Comparison of ENCODE assay signal across 20 cellular contexts in the genomic region with DNA sequence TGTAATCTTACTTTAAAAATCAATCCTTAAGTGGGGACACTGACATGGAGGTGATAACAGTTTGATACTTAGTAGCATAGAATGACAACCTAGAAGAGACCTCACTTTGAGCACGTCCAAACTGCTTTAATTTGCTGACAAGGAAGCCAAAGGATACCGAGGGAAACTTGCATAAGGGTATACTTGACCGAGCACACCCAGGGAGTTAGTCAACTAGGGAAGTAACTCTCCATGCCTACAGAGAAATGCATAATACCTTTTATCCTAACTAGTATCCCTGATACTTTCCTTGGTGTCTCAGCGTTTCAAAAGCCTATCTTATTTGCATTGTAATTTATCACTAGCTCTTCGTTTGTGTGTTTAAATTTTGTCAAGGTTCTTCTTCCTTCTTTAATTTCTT. TPM values are rescaled to one million over a fixed set of nuclear protein-coding genes. Genes with fewer than 3 reads are reported as not detected.
DNase-seq lines count a peak whose midpoint lies in the region; FAIRE-seq and TF ChIP-seq lines count a peak whose summit lies in the region.
"Had no signal": no experiment of that assay in that cellular context is flagged by ENCODE, and none has a peak within 500 bp of the region (broad histone marks: within the 10 kb centered on the region; RNA-seq: fewer than 3 reads in every experiment).

No MANE protein-coding gene starts in this region.

- no TSS peak for BruUV-seq in PC-9 (replicated peaks; lab: Mats Ljungman, UMichigan)

- H3K9ac ChIP-seq in mucosa of stomach (ENCODE audit: low read length), result no peak overlapping the region
- H3K9ac ChIP-seq: BLaER1, GM23248 had no signal

- H3K4me1 Mint-ChIP-seq in CD8-positive, alpha-beta memory T cell, result peaks cover 3 to 26% (median 10%) of the 10 kb centered on the region in 3 donors
- peaks cover 1% of the 10 kb centered on the region for H3K4me1 Mint-ChIP-seq in activated naive CD8-positive, alpha-beta T cell treated with anti-CD3 and anti-CD28 coated beads for 36 hours

- H4K20me1 ChIP-seq in PC-9 (ENCODE audit: insufficient read depth), result no peaks in the 10 kb centered on the region
- H4K20me1 ChIP-seq: BLaER1 had no signal

- no peak overlapping the region for H3K4me3 Mint-ChIP-seq in CD8-positive, alpha-beta memory T cell
- no peak overlapping the region for H3K4me3 Mint-ChIP-seq in activated naive CD8-positive, alpha-beta T cell treated with anti-CD3 and anti-CD28 coated beads for 36 hours
- H3K4me3 Mint-ChIP-seq: CD4-positive, alpha-beta T cell; IgD-negative memory B cell had no signal

- H3K9me3 ChIP-seq in PC-9 (ENCODE audit: insufficient read depth, low read depth), result peaks cover 8% of the 10 kb centered on the region; the same call in 1 of the 2 replicates
- H3K9me3 ChIP-seq in esophagus squamous epithelium, result no peaks in the 10 kb centered on the region
- no peaks in the 10 kb centered on the region for H3K9me3 ChIP-seq in mucosa of stomach (ENCODE audit: control insufficient read depth, low read length)
- no peaks in the 10 kb centered on the region for H3K9me3 ChIP-seq in vagina
- H3K9me3 ChIP-seq in CD8-positive, alpha-beta memory T cell (ENCODE audit: low read length), result no peaks in the 10 kb centered on the region
- H3K9me3 ChIP-seq: BLaER1, Caco-2, HAP-1, SJSA1 had no signal

- no peak overlapping the region for H3K27ac Mint-ChIP-seq in CD8-positive, alpha-beta memory T cell
- no peak overlapping the region for H3K27ac Mint-ChIP-seq in activated naive CD8-positive, alpha-beta T cell treated with anti-CD3 and anti-CD28 coated beads for 36 hours
- H3K27ac Mint-ChIP-seq: CD4-positive, alpha-beta T cell; IgD-negative memory B cell had no signal

- H3K27me3 ChIP-seq in PC-9 (ENCODE audit: insufficient read depth, low read depth) (no peaks in the 10 kb centered on the region), esophagus squamous epithelium (no peaks in the 10 kb centered on the region), mucosa of stomach (ENCODE audit: control insufficient read depth, insufficient read depth, low read length) (no peaks in the 10 kb centered on the region), vagina (no peaks in the 10 kb centered on the region)
- H3K27me3 ChIP-seq in CD8-positive, alpha-beta memory T cell (ENCODE audit: insufficient read depth, low read length, poor library complexity, severe bottlenecking), result no peaks in the 10 kb centered on the region
- H3K27me3 ChIP-seq: BLaER1, SJSA1 had no signal

- whole genome bisulfite sequencing in esophagus squamous epithelium, 2 donors, result 39 to 59% methylated on average over 5 of the region's 5 CpGs

- H2AFZ ChIP-seq in PC-9, result no peak overlapping the region
- H2AFZ ChIP-seq: GM23248 had no signal

- POLR2A ChIA-PET in PC-9 (lab: Charles Lee; ENCODE audit: unreplicated experiment), result interaction anchor here (0.6 to 0.7 kb wide), 2 partner anchors 37 to 1534 kb away, joined by 5 to 7 read pairs; no protein-coding TSS in a partner anchor
- POLR2A ChIA-PET in CD8-positive, alpha-beta memory T cell (lab: Charles Lee), result no interaction called here

- 0 out of 2 replicates have a peak overlapping the region, but pooled peaks have one; percentile 10 for H3K27ac ChIP-seq in PC-9
- peak overlapping the region; percentile 76 to 95 (median 85) for H3K27ac ChIP-seq in esophagus squamous epithelium
- H3K27ac ChIP-seq in vagina, result peak overlapping the region; percentile 38
- no peak overlapping the region for H3K27ac ChIP-seq in CD8-positive, alpha-beta memory T cell (ENCODE audit: low read depth, low read length)
- H3K27ac ChIP-seq: BLaER1, GM23248, SJSA1 had no signal

- H3K4me3 ChIP-seq in PC-9 (no peak overlapping the region), esophagus squamous epithelium (no peak overlapping the region), mucosa of stomach (ENCODE audit: low read length) (peak overlapping the region; percentile 17), vagina (no peak overlapping the region)
- no peak overlapping the region for H3K4me3 ChIP-seq in CD8-positive, alpha-beta memory T cell (ENCODE audit: low read length)
- H3K4me3 ChIP-seq: BLaER1, GM23248, HAP-1, SJSA1 had no signal

- H3K4me1 ChIP-seq in PC-9 (replicated peaks; ENCODE audit: insufficient read depth) (peaks cover 14% of the 10 kb centered on the region), esophagus squamous epithelium (peaks cover 0 to 67% (median 4%) of the 10 kb centered on the region in 3 donors), mucosa of stomach (ENCODE audit: control insufficient read depth, insufficient read depth, low read length) (peaks cover 33% of the 10 kb centered on the region), vagina (no peaks in the 10 kb centered on the region)
- no peaks in the 10 kb centered on the region for H3K4me1 ChIP-seq in CD8-positive, alpha-beta memory T cell (ENCODE audit: insufficient read depth, low read length)
- H3K4me1 ChIP-seq: BLaER1, HAP-1, SJSA1 had no signal

- TF ChIP-seq POLR2A in esophagus squamous epithelium (IDR thresholded peaks at IDR 0.05) (no peak), vagina (IDR thresholded peaks at IDR 0.05) (no peak)

- H3K36me3 ChIP-seq in PC-9 (ENCODE audit: low read depth) (no peaks in the 10 kb centered on the region), esophagus squamous epithelium (no peaks in the 10 kb centered on the region), mucosa of stomach (ENCODE audit: control insufficient read depth, insufficient read depth, low read length) (no peaks in the 10 kb centered on the region), vagina (no peaks in the 10 kb centered on the region)
- no peaks in the 10 kb centered on the region for H3K36me3 ChIP-seq in CD8-positive, alpha-beta memory T cell (ENCODE audit: insufficient read depth, low read length)
- H3K36me3 ChIP-seq: BLaER1, HAP-1, SJSA1 had no signal

- no peaks in the 10 kb centered on the region for H3K9me2 ChIP-seq in PC-9 (ENCODE audit: insufficient read depth)

- no peaks in the 10 kb centered on the region for H3K27me3 Mint-ChIP-seq in CD8-positive, alpha-beta memory T cell
- H3K27me3 Mint-ChIP-seq in activated naive CD8-positive, alpha-beta T cell treated with anti-CD3 and anti-CD28 coated beads for 36 hours, result no peaks in the 10 kb centered on the region
- H3K27me3 Mint-ChIP-seq: CD4-positive, alpha-beta T cell had no signal

- H3F3A ChIP-seq in PC-9 (ENCODE audit: insufficient read depth, low read depth), result 0 out of 2 replicates have a peak, but pooled peaks cover 5% of the 10 kb centered on the region

- no peaks in the 10 kb centered on the region for H3K9me3 Mint-ChIP-seq in CD8-positive, alpha-beta memory T cell
- H3K9me3 Mint-ChIP-seq in activated naive CD8-positive, alpha-beta T cell treated with anti-CD3 and anti-CD28 coated beads for 36 hours, result no peaks in the 10 kb centered on the region
- H3K9me3 Mint-ChIP-seq: CD4-positive, alpha-beta T cell had no signal

- intact Hi-C loops in PC-9 (cut with micrococcal nuclease; ENCODE audit: unreplicated experiment) (loop anchor here (2.0 to 10.0 kb wide), 2 partner anchors 138 to 678 kb away; no protein-coding TSS in a partner anchor), esophagus squamous epithelium (cut with DNase I) (no loop called here), vagina (cut with DNase I) (no loop called here)

- no peaks in the 10 kb centered on the region for H3K79me2 ChIP-seq in PC-9 (ENCODE audit: low read depth)

- TF ChIP-seq CTCF in PC-9 (conservative IDR thresholded peaks at IDR 0.05) (no peak), esophagus squamous epithelium (IDR thresholded peaks at IDR 0.05) (no peak), vagina (IDR thresholded peaks at IDR 0.05) (no peak)

- no peak for DNase-seq in PC-9
- no peak for DNase-seq in esophagus squamous epithelium (lab: John Stamatoyannopoulos, UW)
- no peak for DNase-seq in vagina (ENCODE audit: extremely low spot score in 2 of 2)
- no peak for DNase-seq in CD8-positive, alpha-beta memory T cell
- no peak for DNase-seq in activated naive CD8-positive, alpha-beta T cell treated with anti-CD3 and anti-CD28 coated beads for 36 hours
- no peak for DNase-seq in HTR-8/SVneo (ENCODE audit: insufficient read length, low spot score)
- DNase-seq: CD4-positive, alpha-beta T cell; DND-41; GM23248; NCI-H187; NCI-H446 treated with DMSO at 0.1 percent for 48 hours; NCI-H526 treated with DMSO at 0.1 percent for 48 hours; OCI-M1 had no signal

- H3K36me3 Mint-ChIP-seq in CD8-positive, alpha-beta memory T cell, result peaks cover 0 to 46% (median 9%) of the 10 kb centered on the region in 3 donors
- H3K36me3 Mint-ChIP-seq in activated naive CD8-positive, alpha-beta T cell treated with anti-CD3 and anti-CD28 coated beads for 36 hours, result no peaks in the 10 kb centered on the region
- H3K36me3 Mint-ChIP-seq: IgD-negative memory B cell had no signal

- no peak overlapping the region for H3K4me2 ChIP-seq in PC-9
- H3K4me2 ChIP-seq: BLaER1 had no signal

- CTCF ChIA-PET in PC-9 (lab: Charles Lee), result interaction anchor here (1.0 kb wide), 1 partner anchor 66 kb away, joined by 3 read pairs; no protein-coding TSS in a partner anchor
- CTCF ChIA-PET in CD8-positive, alpha-beta memory T cell (lab: Charles Lee), result no interaction called here

- FAIRE-seq in HTR-8/SVneo (lab: Jason Lieb, UNC), result no peak
- FAIRE-seq: GM12891 had no signal

RNA-seq across cellular contexts. Expression of gene TPRG1, which starts 5.4 kb away (rescaled TPM):
- total RNA-seq in PC-9 (2021), result 1.7 and 1.9 TPM in 2 replicates
- total RNA-seq in esophagus squamous epithelium, result 10 to 100 TPM; 15.1 to 23.3 (median 22.1) TPM
- total RNA-seq in vagina, result 21.6 TPM
- total RNA-seq in CD8-positive, alpha-beta memory T cell, result 10 to 100 TPM; 28.6 to 29.6 TPM
- polyA plus RNA-seq in CD8-positive, alpha-beta memory T cell, result 30.5 TPM
- total RNA-seq in activated naive CD8-positive, alpha-beta T cell treated with anti-CD3 and anti-CD28 coated beads for 36 hours, result 1 to 10 TPM; 1.1 TPM
- total RNA-seq: GM23248 had no signal
- polyA plus RNA-seq: GM23248, IgD-negative memory B cell had no signal
